1 cellular context compared by ENCODE assay signal in the genomic region with DNA sequence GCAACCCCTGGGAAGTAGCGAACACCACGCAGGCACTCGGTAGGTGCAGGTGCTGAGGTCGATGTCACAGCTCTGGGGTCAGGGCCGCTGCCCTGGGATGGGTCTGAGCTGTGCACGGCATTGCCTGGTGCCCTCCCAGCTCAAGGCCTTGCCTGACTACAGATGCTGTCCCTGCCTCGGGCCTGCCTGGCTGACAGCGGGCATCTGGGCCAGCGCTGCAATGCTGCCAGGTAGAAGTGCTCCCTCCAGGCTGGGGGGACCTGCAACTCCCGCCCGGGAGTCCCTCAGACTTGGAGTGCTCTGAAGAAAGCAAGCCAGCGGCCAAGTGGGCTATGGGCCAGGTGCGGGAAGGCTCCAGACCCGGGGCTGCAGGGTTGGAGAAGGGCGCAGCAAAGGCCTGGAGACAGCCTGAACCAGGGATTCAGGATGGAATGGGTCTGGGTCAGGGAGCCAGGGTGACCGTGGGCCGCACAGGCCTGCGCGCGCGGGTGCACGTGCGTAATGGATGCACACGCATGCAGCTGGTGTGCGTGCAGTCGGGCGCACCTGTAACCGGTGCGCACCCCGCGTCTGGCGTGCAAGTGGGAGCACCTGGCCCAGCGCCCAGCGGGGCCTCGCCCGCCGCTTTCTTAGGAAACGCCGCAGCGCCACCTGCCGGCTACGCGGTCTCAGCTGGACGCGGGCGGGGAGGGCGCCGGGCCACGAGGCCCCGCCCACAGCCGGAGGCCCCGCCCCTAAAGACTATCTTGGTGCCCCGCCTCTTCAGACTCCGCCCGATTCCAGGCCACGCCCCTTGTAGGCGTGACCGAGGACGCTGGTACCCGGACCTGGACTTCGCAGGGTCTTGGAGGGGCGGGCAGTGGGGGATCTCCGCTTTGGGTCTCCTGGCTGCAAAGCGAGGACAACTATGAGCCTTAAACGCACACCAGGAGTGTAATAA.
TF ChIP-seq lines count a peak whose summit lies in the region.

No MANE protein-coding gene starts in this region.

TF ChIP-seq in HepG2, 621 proteins besides CTCF, POLR2A, EP300 and RAD21 (continued from another document and continues in another):
- TF ChIP-seq GZF1 (CRISPR knock-in tag; IDR thresholded peaks at IDR 0.05) (no peak), ZSCAN25 (CRISPR knock-in tag; IDR thresholded peaks at IDR 0.05) (0 out of 2 replicates have a peak, but pooled peaks have one; percentile 41), TOE1 (CRISPR knock-in tag; IDR thresholded peaks at IDR 0.05) (no peak), ZGPAT (CRISPR knock-in tag; IDR thresholded peaks at IDR 0.05) (peak; percentile 42; the same call in 1 of the 2 replicates), ZFP36L2 (CRISPR knock-in tag; IDR thresholded peaks at IDR 0.05) (no peak), ZNF816 (CRISPR knock-in tag; IDR thresholded peaks at IDR 0.05; ENCODE audit: borderline replicate concordance) (no peak), ISL2 (CRISPR knock-in tag; IDR thresholded peaks at IDR 0.05) (peak; percentile 52; the same call in 1 of the 2 replicates), ZXDC (CRISPR knock-in tag; IDR thresholded peaks at IDR 0.05) (no peak), THYN1 (CRISPR knock-in tag; IDR thresholded peaks at IDR 0.05; ENCODE audit: borderline replicate concordance, low read depth) (no peak), ARNT2 (CRISPR knock-in tag; IDR thresholded peaks at IDR 0.05; ENCODE audit: low read depth) (0 out of 2 replicates have a peak, but pooled peaks have one; percentile 53), KDM2A (CRISPR knock-in tag; IDR thresholded peaks at IDR 0.05; ENCODE audit: borderline replicate concordance, low read depth) (peak; percentile 74; the same call in 1 of the 2 replicates), HOXD1 (CRISPR knock-in tag; IDR thresholded peaks at IDR 0.05) (0 out of 2 replicates have a peak, but pooled peaks have one; percentile 29), ZNF224 (CRISPR knock-in tag; IDR thresholded peaks at IDR 0.05) (no peak), NR2F1 (CRISPR knock-in tag; IDR thresholded peaks at IDR 0.05) (no peak), HDAC1 (CRISPR knock-in tag; IDR thresholded peaks at IDR 0.05) (0 out of 2 replicates have a peak, but pooled peaks have one; percentile 23), ZNF263 (CRISPR knock-in tag; IDR thresholded peaks at IDR 0.05) (peak; percentile 93), ZNF496 (CRISPR knock-in tag; IDR thresholded peaks at IDR 0.05; ENCODE audit: insufficient replicate concordance) (no peak), ZNF101 (CRISPR knock-in tag; IDR thresholded peaks at IDR 0.05; ENCODE audit: borderline replicate concordance, low read depth) (no peak), ZNF329 (CRISPR knock-in tag; IDR thresholded peaks at IDR 0.05; ENCODE audit: low read depth) (no peak), MYPOP (CRISPR knock-in tag; IDR thresholded peaks at IDR 0.05) (peak; percentile 79; the same call in 1 of the 2 replicates), IRF1 (CRISPR knock-in tag; IDR thresholded peaks at IDR 0.05; ENCODE audit: low read depth) (no peak), TBP (CRISPR knock-in tag; IDR thresholded peaks at IDR 0.05) (no peak)
- TF ChIP-seq, protein P1, sequence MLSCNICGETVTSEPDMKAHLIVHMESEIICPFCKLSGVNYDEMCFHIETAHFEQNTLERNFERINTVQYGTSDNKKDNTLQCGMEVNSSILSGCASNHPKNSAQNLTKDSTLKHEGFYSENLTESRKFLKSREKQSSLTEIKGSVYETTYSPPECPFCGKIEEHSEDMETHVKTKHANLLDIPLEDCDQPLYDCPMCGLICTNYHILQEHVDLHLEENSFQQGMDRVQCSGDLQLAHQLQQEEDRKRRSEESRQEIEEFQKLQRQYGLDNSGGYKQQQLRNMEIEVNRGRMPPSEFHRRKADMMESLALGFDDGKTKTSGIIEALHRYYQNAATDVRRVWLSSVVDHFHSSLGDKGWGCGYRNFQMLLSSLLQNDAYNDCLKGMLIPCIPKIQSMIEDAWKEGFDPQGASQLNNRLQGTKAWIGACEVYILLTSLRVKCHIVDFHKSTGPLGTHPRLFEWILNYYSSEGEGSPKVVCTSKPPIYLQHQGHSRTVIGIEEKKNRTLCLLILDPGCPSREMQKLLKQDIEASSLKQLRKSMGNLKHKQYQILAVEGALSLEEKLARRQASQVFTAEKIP (CRISPR knock-in tag; IDR thresholded peaks at IDR 0.05; ENCODE audit: borderline replicate concordance), result no peak
- TF ChIP-seq, protein P2, sequence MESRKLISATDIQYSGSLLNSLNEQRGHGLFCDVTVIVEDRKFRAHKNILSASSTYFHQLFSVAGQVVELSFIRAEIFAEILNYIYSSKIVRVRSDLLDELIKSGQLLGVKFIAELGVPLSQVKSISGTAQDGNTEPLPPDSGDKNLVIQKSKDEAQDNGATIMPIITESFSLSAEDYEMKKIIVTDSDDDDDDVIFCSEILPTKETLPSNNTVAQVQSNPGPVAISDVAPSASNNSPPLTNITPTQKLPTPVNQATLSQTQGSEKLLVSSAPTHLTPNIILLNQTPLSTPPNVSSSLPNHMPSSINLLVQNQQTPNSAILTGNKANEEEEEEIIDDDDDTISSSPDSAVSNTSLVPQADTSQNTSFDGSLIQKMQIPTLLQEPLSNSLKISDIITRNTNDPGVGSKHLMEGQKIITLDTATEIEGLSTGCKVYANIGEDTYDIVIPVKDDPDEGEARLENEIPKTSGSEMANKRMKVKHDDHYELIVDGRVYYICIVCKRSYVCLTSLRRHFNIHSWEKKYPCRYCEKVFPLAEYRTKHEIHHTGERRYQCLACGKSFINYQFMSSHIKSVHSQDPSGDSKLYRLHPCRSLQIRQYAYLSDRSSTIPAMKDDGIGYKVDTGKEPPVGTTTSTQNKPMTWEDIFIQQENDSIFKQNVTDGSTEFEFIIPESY (CRISPR knock-in tag; IDR thresholded peaks at IDR 0.05), result peak; percentile 53; the same call in 1 of the 2 replicates
- TF ChIP-seq, protein P3, sequence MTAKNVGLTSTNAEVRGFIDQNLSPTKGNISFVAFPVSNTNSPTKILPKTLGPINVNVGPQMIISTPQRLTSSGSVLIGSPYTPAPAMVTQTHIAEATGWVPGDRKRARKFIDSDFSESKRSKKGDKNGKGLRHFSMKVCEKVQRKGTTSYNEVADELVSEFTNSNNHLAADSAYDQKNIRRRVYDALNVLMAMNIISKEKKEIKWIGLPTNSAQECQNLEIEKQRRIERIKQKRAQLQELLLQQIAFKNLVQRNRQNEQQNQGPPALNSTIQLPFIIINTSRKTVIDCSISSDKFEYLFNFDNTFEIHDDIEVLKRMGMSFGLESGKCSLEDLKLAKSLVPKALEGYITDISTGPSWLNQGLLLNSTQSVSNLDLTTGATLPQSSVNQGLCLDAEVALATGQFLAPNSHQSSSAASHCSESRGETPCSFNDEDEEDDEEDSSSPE (CRISPR knock-in tag; IDR thresholded peaks at IDR 0.05), result 0 out of 2 replicates have a peak, but pooled peaks have one; percentile 15
- TF ChIP-seq, protein P4, sequence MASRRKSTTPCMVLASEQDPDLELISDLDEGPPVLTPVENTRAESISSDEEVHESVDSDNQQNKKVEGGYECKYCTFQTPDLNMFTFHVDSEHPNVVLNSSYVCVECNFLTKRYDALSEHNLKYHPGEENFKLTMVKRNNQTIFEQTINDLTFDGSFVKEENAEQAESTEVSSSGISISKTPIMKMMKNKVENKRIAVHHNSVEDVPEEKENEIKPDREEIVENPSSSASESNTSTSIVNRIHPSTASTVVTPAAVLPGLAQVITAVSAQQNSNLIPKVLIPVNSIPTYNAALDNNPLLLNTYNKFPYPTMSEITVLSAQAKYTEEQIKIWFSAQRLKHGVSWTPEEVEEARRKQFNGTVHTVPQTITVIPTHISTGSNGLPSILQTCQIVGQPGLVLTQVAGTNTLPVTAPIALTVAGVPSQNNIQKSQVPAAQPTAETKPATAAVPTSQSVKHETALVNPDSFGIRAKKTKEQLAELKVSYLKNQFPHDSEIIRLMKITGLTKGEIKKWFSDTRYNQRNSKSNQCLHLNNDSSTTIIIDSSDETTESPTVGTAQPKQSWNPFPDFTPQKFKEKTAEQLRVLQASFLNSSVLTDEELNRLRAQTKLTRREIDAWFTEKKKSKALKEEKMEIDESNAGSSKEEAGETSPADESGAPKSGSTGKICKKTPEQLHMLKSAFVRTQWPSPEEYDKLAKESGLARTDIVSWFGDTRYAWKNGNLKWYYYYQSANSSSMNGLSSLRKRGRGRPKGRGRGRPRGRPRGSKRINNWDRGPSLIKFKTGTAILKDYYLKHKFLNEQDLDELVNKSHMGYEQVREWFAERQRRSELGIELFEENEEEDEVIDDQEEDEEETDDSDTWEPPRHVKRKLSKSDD (CRISPR knock-in tag; IDR thresholded peaks at IDR 0.05; ENCODE audit: low read depth), result no peak
- TF ChIP-seq, protein P5, sequence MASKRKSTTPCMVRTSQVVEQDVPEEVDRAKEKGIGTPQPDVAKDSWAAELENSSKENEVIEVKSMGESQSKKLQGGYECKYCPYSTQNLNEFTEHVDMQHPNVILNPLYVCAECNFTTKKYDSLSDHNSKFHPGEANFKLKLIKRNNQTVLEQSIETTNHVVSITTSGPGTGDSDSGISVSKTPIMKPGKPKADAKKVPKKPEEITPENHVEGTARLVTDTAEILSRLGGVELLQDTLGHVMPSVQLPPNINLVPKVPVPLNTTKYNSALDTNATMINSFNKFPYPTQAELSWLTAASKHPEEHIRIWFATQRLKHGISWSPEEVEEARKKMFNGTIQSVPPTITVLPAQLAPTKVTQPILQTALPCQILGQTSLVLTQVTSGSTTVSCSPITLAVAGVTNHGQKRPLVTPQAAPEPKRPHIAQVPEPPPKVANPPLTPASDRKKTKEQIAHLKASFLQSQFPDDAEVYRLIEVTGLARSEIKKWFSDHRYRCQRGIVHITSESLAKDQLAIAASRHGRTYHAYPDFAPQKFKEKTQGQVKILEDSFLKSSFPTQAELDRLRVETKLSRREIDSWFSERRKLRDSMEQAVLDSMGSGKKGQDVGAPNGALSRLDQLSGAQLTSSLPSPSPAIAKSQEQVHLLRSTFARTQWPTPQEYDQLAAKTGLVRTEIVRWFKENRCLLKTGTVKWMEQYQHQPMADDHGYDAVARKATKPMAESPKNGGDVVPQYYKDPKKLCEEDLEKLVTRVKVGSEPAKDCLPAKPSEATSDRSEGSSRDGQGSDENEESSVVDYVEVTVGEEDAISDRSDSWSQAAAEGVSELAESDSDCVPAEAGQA (IDR thresholded peaks at IDR 0.05; ENCODE audit: low read depth), result no peak
- TF ChIP-seq, protein P5 (CRISPR knock-in tag; IDR thresholded peaks at IDR 0.05; ENCODE audit: borderline replicate concordance), result no peak
